8 cellular contexts compared by ENCODE assay signal in genomic region chr11:1574256-1575242, GRCh38. TPM values are rescaled to one million over a fixed set of nuclear protein-coding genes. Genes with fewer than 3 reads are reported as not detected.
DNase-seq lines count a peak whose midpoint lies in the region; ATAC-seq, FAIRE-seq and TF ChIP-seq lines count a peak whose summit lies in the region.

No MANE protein-coding gene starts in this region.

- H3K27ac ChIP-seq in astrocyte (ENCODE audit: low read depth, low read length): no peak overlapping the region
- peak overlapping the region; percentile 33 for H3K27ac ChIP-seq in rectal smooth muscle tissue (ENCODE audit: low read depth, low read length)

- DNase-seq in ELF-1 (ENCODE audit: low read depth, low spot score): peak; percentile 70
- peak; percentile 23 for DNase-seq in HT1080 (ENCODE audit: low read depth)
- peak; percentile 64 for DNase-seq in SW480 (ENCODE audit: low spot score)
- DNase-seq in astrocyte (ENCODE audit: low read depth): no peak
- DNase-seq in hepatic stellate cell (ENCODE audit: low spot score): peak; percentile 70

- ATAC-seq in HG03025 (IDR thresholded peaks at IDR 0.05; ENCODE audit: low FRiP score, unreplicated experiment) (no peak), HG02870 (IDR thresholded peaks at IDR 0.05; ENCODE audit: unreplicated experiment) (no peak)

- H2AFZ ChIP-seq in astrocyte (ENCODE audit: low read depth, low read length): no peak overlapping the region

- peak overlapping the region; percentile 81 for H3K4me2 ChIP-seq in astrocyte (ENCODE audit: low read length)

- H3K79me2 ChIP-seq in astrocyte (ENCODE audit: insufficient read depth, low read length): peaks cover 19% of the 10 kb centered on the region

- H3K27me3 Mint-ChIP-seq in astrocyte (ENCODE audit: low read depth, unreplicated experiment): peaks cover 27% of the 10 kb centered on the region

- H3K9ac ChIP-seq in astrocyte (ENCODE audit: low read length) (no peak overlapping the region), rectal smooth muscle tissue (ENCODE audit: low read length) (peak overlapping the region; percentile 56)

- peak overlapping the region; percentile 5 for H3K4me3 ChIP-seq in astrocyte (ENCODE audit: insufficient read depth, low read depth, low read length)
- H3K4me3 ChIP-seq in rectal smooth muscle tissue (ENCODE audit: low read length): peak overlapping the region; percentile 61

- no peaks in the 10 kb centered on the region for H3K4me1 ChIP-seq in astrocyte (ENCODE audit: insufficient read depth, low read length)
- H3K4me1 ChIP-seq in rectal smooth muscle tissue (ENCODE audit: control insufficient read depth, insufficient read depth, low read length): peaks cover 13% of the 10 kb centered on the region

- peak; percentile 56 for TF ChIP-seq CTCF in astrocyte (IDR thresholded peaks at IDR 0.05; ENCODE audit: insufficient read depth, low read depth, low read length)

- H3K4me1 Mint-ChIP-seq in astrocyte (ENCODE audit: low read depth, unreplicated experiment): peaks cover 1% of the 10 kb centered on the region

- H3K36me3 Mint-ChIP-seq in astrocyte (ENCODE audit: low read depth, unreplicated experiment): peaks cover 8% of the 10 kb centered on the region

- no peak overlapping the region for H3K27ac Mint-ChIP-seq in astrocyte (ENCODE audit: unreplicated experiment)

- H3K27me3 ChIP-seq in astrocyte (ENCODE audit: insufficient read depth, low read length): peaks cover 14% of the 10 kb centered on the region
- no peaks in the 10 kb centered on the region for H3K27me3 ChIP-seq in rectal smooth muscle tissue (ENCODE audit: control insufficient read depth, insufficient read depth, low read length)

- H4K20me1 ChIP-seq in astrocyte (ENCODE audit: insufficient read depth, low read length): peaks cover 30% of the 10 kb centered on the region

- H3K9me3 Mint-ChIP-seq in astrocyte (ENCODE audit: unreplicated experiment): peaks cover 10% of the 10 kb centered on the region

- FAIRE-seq in astrocyte (lab: Jason Lieb, UNC): no peak

- H3K4me3 Mint-ChIP-seq in astrocyte (ENCODE audit: unreplicated experiment): peak overlapping the region; percentile 69

- no peaks in the 10 kb centered on the region for H3K36me3 ChIP-seq in astrocyte (ENCODE audit: insufficient read depth, low read length)
- no peaks in the 10 kb centered on the region for H3K36me3 ChIP-seq in rectal smooth muscle tissue (ENCODE audit: control insufficient read depth, insufficient read depth, low read length)

- H3K9me3 ChIP-seq in astrocyte (ENCODE audit: insufficient read depth, low read depth, low read length): no peaks in the 10 kb centered on the region

RNA-seq across cellular contexts. Expression of gene DUSP8, which starts 2.5 kb away (rescaled TPM):
- total RNA-seq in HT1080 (2014; rRNA removed; shearing (Covaris generic)): 0.07 and 0.40 TPM in 2 replicates
- 2.4 and 3.1 TPM in 2 replicates for polyA plus RNA-seq in HT1080 (2015; cell fraction: cytosol; rRNA removed)
- polyA plus RNA-seq in HT1080 (2015; cell fraction: nucleus; rRNA removed): 3.3 and 3.4 TPM in 2 replicates
- total RNA-seq in astrocyte: 13.8 and 14.8 TPM in 2 replicates

RNA-seq across cellular contexts. Expression of gene KRTAP5-1, which starts 10.5 kb away (rescaled TPM):
- not detected in 2 replicates for total RNA-seq in HT1080 (2014; rRNA removed; shearing (Covaris generic))
- not detected in 2 replicates for polyA plus RNA-seq in HT1080 (2015; cell fraction: cytosol; rRNA removed)
- polyA plus RNA-seq in HT1080 (2015; cell fraction: nucleus; rRNA removed): not detected in 2 replicates
- not detected in 2 replicates for total RNA-seq in astrocyte

RNA-seq across cellular contexts. Expression of gene KRTAP5-2, which starts 23.5 kb away (rescaled TPM):
- not detected in 2 replicates for total RNA-seq in HT1080 (2014; rRNA removed; shearing (Covaris generic))
- not detected in 2 replicates for polyA plus RNA-seq in HT1080 (2015; cell fraction: cytosol; rRNA removed)
- polyA plus RNA-seq in HT1080 (2015; cell fraction: nucleus; rRNA removed): not detected in 2 replicates
- not detected in 2 replicates for total RNA-seq in astrocyte

RNA-seq across cellular contexts. Expression of gene KRTAP5-3, which starts 33.7 kb away (rescaled TPM):
- not detected in 2 replicates for total RNA-seq in HT1080 (2014; rRNA removed; shearing (Covaris generic))
- not detected in 2 replicates for polyA plus RNA-seq in HT1080 (2015; cell fraction: cytosol; rRNA removed)
- polyA plus RNA-seq in HT1080 (2015; cell fraction: nucleus; rRNA removed): not detected in 2 replicates
- not detected in 2 replicates for total RNA-seq in astrocyte

RNA-seq across cellular contexts. Expression of gene KRTAP5-4, which starts 47.4 kb away (rescaled TPM):
- total RNA-seq in HT1080 (2014; rRNA removed; shearing (Covaris generic)): not detected in 2 replicates
- not detected in 2 replicates for polyA plus RNA-seq in HT1080 (2015; cell fraction: cytosol; rRNA removed)
- polyA plus RNA-seq in HT1080 (2015; cell fraction: nucleus; rRNA removed): not detected in 2 replicates
- total RNA-seq in astrocyte: not detected in 2 replicates

Comparison
In these comparisons a context has a peak if more than half of its experiments do, and no peak if none do; other contexts are left out.
1. RNA of gene DUSP8, which starts 2.5 kb away (total RNA-seq): 13.8 to 14.8 TPM in astrocyte; 0.07 to 0.40 TPM in HT1080; every median in the first group is over 10 times any median in the second.